In the genomic region with DNA sequence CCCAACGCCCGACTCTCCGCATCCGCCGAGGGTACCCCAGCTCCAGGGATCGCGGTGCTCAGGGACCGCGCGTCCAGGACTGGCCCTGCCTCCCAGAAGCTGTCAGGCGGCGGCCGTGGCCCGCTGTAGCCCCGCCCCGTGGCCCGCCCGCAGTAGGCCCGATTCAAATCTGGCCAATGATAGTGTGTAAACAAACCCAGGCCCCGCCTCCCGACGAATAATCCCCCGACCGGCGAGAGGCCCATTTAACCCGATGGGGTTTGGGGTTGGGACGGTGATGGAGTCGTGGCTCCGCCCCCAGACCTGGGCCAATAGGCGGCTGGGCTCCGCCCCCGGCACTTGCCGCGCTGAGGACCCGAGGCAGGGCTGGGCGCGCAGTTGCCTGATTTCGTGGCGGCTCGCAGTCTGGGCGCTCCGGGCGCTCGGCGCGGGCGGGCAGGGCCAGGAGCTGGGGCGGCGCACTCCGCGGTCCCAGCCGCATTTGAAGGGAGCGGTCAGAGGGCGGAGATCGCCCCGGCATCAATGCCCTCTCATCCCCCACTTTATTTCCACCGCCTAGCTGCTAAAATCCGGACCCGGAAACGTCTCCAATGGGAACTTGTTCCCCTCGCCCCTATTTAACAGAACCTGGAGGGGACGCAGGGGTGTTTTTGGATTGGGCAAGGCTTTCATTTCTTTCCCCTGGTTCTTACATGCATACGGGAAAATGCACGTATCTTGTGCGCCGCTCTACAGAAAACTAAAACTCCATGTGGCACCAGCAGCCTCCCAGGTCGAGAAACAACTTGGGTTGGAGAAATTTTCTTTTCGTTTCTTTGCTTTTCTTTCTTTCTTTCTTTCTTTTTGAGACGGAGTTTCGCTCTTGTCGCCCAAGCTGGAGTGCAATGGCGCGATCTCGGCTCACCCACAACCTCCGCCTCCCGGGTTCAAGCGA, we compare ENCODE assay signal across 8 cellular contexts. TPM values are rescaled to one million over a fixed set of nuclear protein-coding genes. Genes with fewer than 3 reads are reported as not detected.
DNase-seq lines count a peak whose midpoint lies in the region; ATAC-seq, FAIRE-seq and TF ChIP-seq lines count a peak whose summit lies in the region.

No MANE protein-coding gene starts in this region.

- H3K9me3 Mint-ChIP-seq in Calu3 (ENCODE audit: low read depth, unreplicated experiment): no peaks in the 10 kb centered on the region

- peak; percentile 89 for FAIRE-seq in endometrium (lab: Jason Lieb, UNC)

- H3K4me1 Mint-ChIP-seq in Calu3 (ENCODE audit: low read depth, unreplicated experiment): peaks cover 27% of the 10 kb centered on the region

- peak overlapping the region; percentile 76 for H3K27ac Mint-ChIP-seq in Calu3 (ENCODE audit: unreplicated experiment)

- peak; percentile 93 for ATAC-seq in GM21423 (IDR thresholded peaks at IDR 0.05; ENCODE audit: unreplicated experiment)

- H3K4me3 Mint-ChIP-seq in Calu3 (ENCODE audit: low read depth, unreplicated experiment): peak overlapping the region; percentile 69

- TF ChIP-seq CTCF in Calu3 (IDR thresholded peaks at IDR 0.05; ENCODE audit: unreplicated experiment): no peak

- H3K27me3 Mint-ChIP-seq in Calu3 (ENCODE audit: unreplicated experiment): peaks cover 18% of the 10 kb centered on the region

- intact Hi-C loops in Calu3 (cut with micrococcal nuclease; ENCODE audit: unreplicated experiment): loop anchor here (5.0 kb wide), 1 partner anchor 62 kb away; no protein-coding TSS in a partner anchor

- H3K27me3 ChIP-seq in HUES48 (ENCODE audit: control insufficient read depth, insufficient read depth, low read length): no peaks in the 10 kb centered on the region
- no peaks in the 10 kb centered on the region for H3K27me3 ChIP-seq in NT2/D1 (ENCODE audit: insufficient read depth, insufficient read length)

- CTCF ChIA-PET in Calu3 (lab: Charles Lee): interaction anchor here (0.5 to 2.3 kb wide), 7 partner anchors 11 to 164 kb away, joined by 3 to 7 read pairs (median 4); no protein-coding TSS in a partner anchor

- WGBS in mesodermal cell (ENCODE audit: insufficient coverage in 2 of 2), 2 experiments: 14% methylated on average over 47 to 48 of the region's 77 CpGs

- H3K27ac ChIP-seq in HUES48 (ENCODE audit: low read depth, low read length) (peak overlapping the region; percentile 98), mesodermal cell (ENCODE audit: low read depth, low read length, severe bottlenecking) (peak overlapping the region; percentile 90)

- peaks cover 36% of the 10 kb centered on the region for H3K36me3 Mint-ChIP-seq in Calu3 (ENCODE audit: insufficient read depth, unreplicated experiment)

- peak; percentile 100 for DNase-seq in Calu3
- DNase-seq in NT2/D1 (ENCODE audit: low read depth, low spot score): peak; percentile 94
- DNase-seq in activated CD8-positive, alpha-beta memory T cell treated with anti-CD3 and anti-CD28 coated beads, Interleukin-2, amount 50 U/mL, for 24 hours (ENCODE audit: extremely low read depth): peak; percentile 99
- peak; percentile 89 for DNase-seq in stimulated activated CD8-positive, alpha-beta memory T cell treated with anti-CD3 and anti-CD28 coated beads, Interleukin-15, amount 100 ng/mL, for 24 hours (ENCODE audit: low read depth)

- H3K9ac ChIP-seq in HUES48 (ENCODE audit: low read depth, low read length): peak overlapping the region; percentile 86
- peak overlapping the region; percentile 88 for H3K9ac ChIP-seq in NT2/D1 (ENCODE audit: insufficient read length, low read depth)

- peak overlapping the region; percentile 93 for H3K4me3 ChIP-seq in HUES48 (ENCODE audit: low read depth, low read length)
- H3K4me3 ChIP-seq in NT2/D1 (ENCODE audit: insufficient read length, low read depth): peak overlapping the region; percentile 54
- H3K4me3 ChIP-seq in mesodermal cell (ENCODE audit: extremely low read depth, insufficient read depth, low read length, poor library complexity, severe bottlenecking): peak overlapping the region; percentile 52

- H3K4me1 ChIP-seq in HUES48 (ENCODE audit: control insufficient read depth, insufficient read depth, low read length): peaks cover 8% of the 10 kb centered on the region; the same call in 1 of the 2 replicates
- H3K4me1 ChIP-seq in NT2/D1 (ENCODE audit: insufficient read depth, insufficient read length): no peaks in the 10 kb centered on the region
- peaks cover 3% of the 10 kb centered on the region for H3K4me1 ChIP-seq in mesodermal cell (ENCODE audit: control insufficient read depth, insufficient read depth, low read length, poor library complexity, severe bottlenecking)

- no peaks in the 10 kb centered on the region for H3K9me3 ChIP-seq in HUES48 (ENCODE audit: control insufficient read depth, insufficient read depth, low read length)
- no peaks in the 10 kb centered on the region for H3K9me3 ChIP-seq in NT2/D1 (ENCODE audit: insufficient read depth, low read length)
- no peaks in the 10 kb centered on the region for H3K9me3 ChIP-seq in mesodermal cell (ENCODE audit: control insufficient read depth, low read length)

- no peaks in the 10 kb centered on the region for H3K36me3 ChIP-seq in HUES48 (ENCODE audit: control insufficient read depth, insufficient read depth, low read length)
- no peaks in the 10 kb centered on the region for H3K36me3 ChIP-seq in NT2/D1 (ENCODE audit: insufficient read depth, insufficient read length, low read length)
- no peaks in the 10 kb centered on the region for H3K36me3 ChIP-seq in mesodermal cell (ENCODE audit: control insufficient read depth, insufficient read depth, low read length)

- BruUV-seq in Calu3 (replicated peaks; lab: Mats Ljungman, UMichigan): TSS peak; percentile 96

RNA-seq across cellular contexts. Expression of gene BICRA, which starts 8.4 kb away (rescaled TPM):
- 24.4 TPM in 2 replicates for total RNA-seq in Calu3 (2022)
- 16.5 TPM for polyA plus RNA-seq in mesodermal cell (2013, experiment 1 of 2)
- 15.0 TPM for polyA plus RNA-seq in mesodermal cell (2013, experiment 2 of 2)

RNA-seq across cellular contexts. Expression of gene ZNF541, which starts 27.6 kb away (rescaled TPM):
- total RNA-seq in Calu3 (2022): not detected in 2 replicates
- not detected for polyA plus RNA-seq in mesodermal cell (2013, experiment 1 of 2)
- not detected for polyA plus RNA-seq in mesodermal cell (2013, experiment 2 of 2)

Comparison
In these comparisons a context has a peak if more than half of its experiments do, and no peak if none do; other contexts are left out.
1. Peak in every context shown above with its lines: DNase-seq, ATAC-seq, H3K4me3 ChIP-seq and H3K27ac ChIP-seq.